ENCODE assay signal across 8 cellular contexts in the genomic region with DNA sequence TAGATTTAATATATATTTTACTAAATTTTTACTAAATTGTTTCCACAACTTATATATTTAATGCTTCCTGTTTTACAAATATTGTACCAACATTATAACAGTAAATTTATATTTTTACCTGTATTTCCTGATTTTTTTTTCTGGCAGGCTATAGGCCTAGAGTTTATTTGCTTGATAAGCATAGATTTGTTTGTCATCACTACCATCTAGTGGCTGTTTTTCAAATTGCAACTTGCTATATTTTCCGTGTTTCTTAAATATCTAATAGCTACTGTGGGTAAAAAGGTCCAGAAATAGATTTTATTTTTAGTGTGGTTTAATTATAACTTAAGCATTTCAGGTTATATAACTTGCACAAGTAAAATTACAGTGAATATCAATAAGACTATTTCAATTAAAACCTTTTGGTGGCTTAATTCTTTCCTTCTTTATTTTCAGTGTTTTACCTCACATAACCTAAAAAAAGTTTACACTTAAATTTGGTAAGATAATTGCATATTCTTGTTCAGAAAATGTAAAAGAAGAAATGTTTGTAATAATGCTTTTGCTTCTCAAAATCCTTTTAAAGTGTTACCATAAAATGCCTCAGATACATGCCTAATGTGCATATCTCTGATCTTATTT.
DNase-seq lines count a peak whose midpoint lies in the region; ATAC-seq, FAIRE-seq and TF ChIP-seq lines count a peak whose summit lies in the region.

No MANE protein-coding gene starts in this region.

- no peak overlapping the region for H3K27ac ChIP-seq in astrocyte (ENCODE audit: low read depth, low read length)

- no peak overlapping the region for H3K9ac ChIP-seq in astrocyte (ENCODE audit: low read length)

- peak; percentile 36 for ATAC-seq in activated naive CD8-positive, alpha-beta T cell treated with anti-CD3 and anti-CD28 coated beads, Interleukin-2, amount 50 U/mL, for 24 hours
- peak; percentile 59 for ATAC-seq in HG02588 (IDR thresholded peaks at IDR 0.05; ENCODE audit: unreplicated experiment)
- ATAC-seq in HG03457 (IDR thresholded peaks at IDR 0.05; ENCODE audit: unreplicated experiment): no peak

- DNase-seq in activated naive CD8-positive, alpha-beta T cell treated with anti-CD3 and anti-CD28 coated beads, Interleukin-2, amount 50 U/mL, for 24 hours: no peak
- DNase-seq in activated naive CD8-positive, alpha-beta T cell treated with anti-CD3 and anti-CD28 coated beads for 36 hours: no peak
- DNase-seq in NCI-H1930 (lab: John Stamatoyannopoulos, UW): peak; percentile 45 to 63
- DNase-seq in astrocyte (ENCODE audit: low read depth): peak; percentile 36
- DNase-seq in iris pigment epithelial cell (ENCODE audit: low read depth): peak; percentile 67
- no peak for DNase-seq in type B pancreatic cell (ENCODE audit: extremely low spot score, unreplicated experiment)

- H3K79me2 ChIP-seq in astrocyte (ENCODE audit: insufficient read depth, low read length): no peaks in the 10 kb centered on the region

- H3K4me1 ChIP-seq in astrocyte (ENCODE audit: insufficient read depth, low read length): no peaks in the 10 kb centered on the region

- no peak overlapping the region for H2AFZ ChIP-seq in astrocyte (ENCODE audit: low read depth, low read length)

- no peak overlapping the region for H3K4me3 ChIP-seq in astrocyte (ENCODE audit: insufficient read depth, low read depth, low read length)

- H3K27me3 Mint-ChIP-seq in activated naive CD8-positive, alpha-beta T cell treated with anti-CD3 and anti-CD28 coated beads, Interleukin-2, amount 50 U/mL, for 24 hours: peaks cover 2% of the 10 kb centered on the region
- H3K27me3 Mint-ChIP-seq in activated naive CD8-positive, alpha-beta T cell treated with anti-CD3 and anti-CD28 coated beads for 36 hours: no peaks in the 10 kb centered on the region
- no peaks in the 10 kb centered on the region for H3K27me3 Mint-ChIP-seq in astrocyte (ENCODE audit: low read depth, unreplicated experiment)
- H3K27me3 Mint-ChIP-seq in type B pancreatic cell: no peaks in the 10 kb centered on the region

- no peak overlapping the region for H3K27ac Mint-ChIP-seq in activated naive CD8-positive, alpha-beta T cell treated with anti-CD3 and anti-CD28 coated beads, Interleukin-2, amount 50 U/mL, for 24 hours
- H3K27ac Mint-ChIP-seq in activated naive CD8-positive, alpha-beta T cell treated with anti-CD3 and anti-CD28 coated beads for 36 hours: no peak overlapping the region
- H3K27ac Mint-ChIP-seq in astrocyte (ENCODE audit: unreplicated experiment) (no peak overlapping the region), type B pancreatic cell (no peak overlapping the region)

- H3K9me3 ChIP-seq in astrocyte (ENCODE audit: insufficient read depth, low read depth, low read length): no peaks in the 10 kb centered on the region

- H3K27me3 ChIP-seq in astrocyte (ENCODE audit: insufficient read depth, low read length): no peaks in the 10 kb centered on the region

- no peak overlapping the region for H3K4me2 ChIP-seq in astrocyte (ENCODE audit: low read length)

- TF ChIP-seq CTCF in astrocyte (IDR thresholded peaks at IDR 0.05; ENCODE audit: insufficient read depth, low read depth, low read length) (peak; percentile 70), type B pancreatic cell (conservative IDR thresholded peaks at IDR 0.05) (peak; percentile 93)

- peaks cover 25% of the 10 kb centered on the region for H3K36me3 Mint-ChIP-seq in activated naive CD8-positive, alpha-beta T cell treated with anti-CD3 and anti-CD28 coated beads, Interleukin-2, amount 50 U/mL, for 24 hours (ENCODE audit: low read depth)
- H3K36me3 Mint-ChIP-seq in activated naive CD8-positive, alpha-beta T cell treated with anti-CD3 and anti-CD28 coated beads for 36 hours: peaks cover 8% of the 10 kb centered on the region
- H3K36me3 Mint-ChIP-seq in astrocyte (ENCODE audit: low read depth, unreplicated experiment): peaks cover 3% of the 10 kb centered on the region
- peaks cover 8% of the 10 kb centered on the region for H3K36me3 Mint-ChIP-seq in type B pancreatic cell

- no peaks in the 10 kb centered on the region for H3K4me1 Mint-ChIP-seq in activated naive CD8-positive, alpha-beta T cell treated with anti-CD3 and anti-CD28 coated beads, Interleukin-2, amount 50 U/mL, for 24 hours
- no peaks in the 10 kb centered on the region for H3K4me1 Mint-ChIP-seq in activated naive CD8-positive, alpha-beta T cell treated with anti-CD3 and anti-CD28 coated beads for 36 hours
- no peaks in the 10 kb centered on the region for H3K4me1 Mint-ChIP-seq in astrocyte (ENCODE audit: low read depth, unreplicated experiment)
- H3K4me1 Mint-ChIP-seq in type B pancreatic cell (ENCODE audit: unreplicated experiment): no peaks in the 10 kb centered on the region

- no peaks in the 10 kb centered on the region for H3K36me3 ChIP-seq in astrocyte (ENCODE audit: insufficient read depth, low read length)

- peak; percentile 49 for FAIRE-seq in astrocyte (lab: Jason Lieb, UNC)

- H3K4me3 Mint-ChIP-seq in activated naive CD8-positive, alpha-beta T cell treated with anti-CD3 and anti-CD28 coated beads, Interleukin-2, amount 50 U/mL, for 24 hours: no peak overlapping the region
- no peak overlapping the region for H3K4me3 Mint-ChIP-seq in activated naive CD8-positive, alpha-beta T cell treated with anti-CD3 and anti-CD28 coated beads for 36 hours
- H3K4me3 Mint-ChIP-seq in astrocyte (ENCODE audit: unreplicated experiment): no peak overlapping the region
- no peak overlapping the region for H3K4me3 Mint-ChIP-seq in type B pancreatic cell

- no peaks in the 10 kb centered on the region for H3K9me3 Mint-ChIP-seq in activated naive CD8-positive, alpha-beta T cell treated with anti-CD3 and anti-CD28 coated beads, Interleukin-2, amount 50 U/mL, for 24 hours
- no peaks in the 10 kb centered on the region for H3K9me3 Mint-ChIP-seq in activated naive CD8-positive, alpha-beta T cell treated with anti-CD3 and anti-CD28 coated beads for 36 hours
- no peaks in the 10 kb centered on the region for H3K9me3 Mint-ChIP-seq in astrocyte (ENCODE audit: unreplicated experiment)
- no peaks in the 10 kb centered on the region for H3K9me3 Mint-ChIP-seq in type B pancreatic cell

- no peaks in the 10 kb centered on the region for H4K20me1 ChIP-seq in astrocyte (ENCODE audit: insufficient read depth, low read length)

Comparison
In these comparisons a context has a peak if more than half of its experiments do, and no peak if none do; other contexts are left out.
1. DNase-seq: peak in NCI-H1930 (2 of 2), astrocyte (single experiment) and iris pigment epithelial cell (single experiment); none in activated naive CD8-positive, alpha-beta T cell treated with anti-CD3 and anti-CD28 coated beads, Interleukin-2, amount 50 U/mL, for 24 hours (single experiment), activated naive CD8-positive, alpha-beta T cell treated with anti-CD3 and anti-CD28 coated beads for 36 hours (single experiment) and type B pancreatic cell (single experiment).